In genomic region chr1:53061859-53062714, GRCh38 we compare ENCODE assay signal across 9 cellular contexts. TPM values are rescaled to one million over a fixed set of nuclear protein-coding genes. Genes with fewer than 3 reads are reported as not detected.
DNase-seq lines count a peak whose midpoint lies in the region; TF ChIP-seq lines count a peak whose summit lies in the region.
"Had no signal": no experiment of that assay in that cellular context is flagged by ENCODE, and none has a peak within 500 bp of the region (broad histone marks: within the 10 kb centered on the region; RNA-seq: fewer than 3 reads in every experiment).

PODN (plus strand) TSS chr1:53062213; CDS start chr1:53069856, 7,643 bp downstream.

- dilution Hi-C loops in mammary epithelial cell (cut with HindIII; ENCODE audit: low sequenced_read_pairs) = no loop called here

- WGBS in mammary epithelial cell (ENCODE audit: low coverage, missing lambda C conversion rate) = 0% methylated on average over 1 of the region's 74 CpGs
- WGBS in stomach, 5 donors = 0 to 1% (median 1%) methylated on average over 22 to 74 of the region's 74 CpGs

- no peak for TF ChIP-seq CTCF in mammary epithelial cell (conservative IDR thresholded peaks at IDR 0.05 in 1 of 2, IDR thresholded peaks at IDR 0.05 in 1 of 2; ENCODE audit: extremely low read depth in 1 of 2, insufficient read depth in 1 of 2, low read depth in 1 of 2, low read length in 2 of 2)
- TF ChIP-seq CTCF in stomach (IDR thresholded peaks at IDR 0.05) = no peak

- TF ChIP-seq EP300 in stomach (IDR thresholded peaks at IDR 0.05) = no peak

- DNase-seq in activated CD4-positive, alpha-beta T cell treated with anti-CD3 and anti-CD28 coated beads for 48 hours = peak; percentile 30
- DNase-seq in activated CD4-positive, alpha-beta T cell treated with anti-CD3 and anti-CD28 coated beads, Interleukin-2, amount 50 U/mL, for 4 hours = no peak
- DNase-seq in mammary epithelial cell = no peak
- DNase-seq in left kidney (ENCODE audit: low read depth, low spot score) = peak; percentile 58
- DNase-seq in stomach = no peak
- no peak for DNase-seq in glomerular visceral epithelial cell (ENCODE audit: extremely low spot score)
- DNase-seq in central memory CD4-positive, alpha-beta T cell = no peak
- no peak for DNase-seq in ACHN

- intact Hi-C loops in mammary epithelial cell (cut with micrococcal nuclease) = no loop called here
- intact Hi-C loops in stomach (cut with DNase I; ENCODE audit: low total_unique reads) = no loop called here

- H2AFZ ChIP-seq in mammary epithelial cell (ENCODE audit: low read depth, low read length) = no peak within 1 kb of the TSS

- H3K9me3 ChIP-seq in mammary epithelial cell (replicated peaks; ENCODE audit: insufficient read depth, low read length) = no peaks in the 10 kb centered on the region
- H3K9me3 ChIP-seq in stomach = no peaks in the 10 kb centered on the region

- no peaks in the 10 kb centered on the region for H3K79me2 ChIP-seq in mammary epithelial cell (ENCODE audit: insufficient read depth, low read length)

- H3K27ac ChIP-seq in mammary epithelial cell (ENCODE audit: insufficient read depth, low read depth, low read length) (no peak within 1 kb of the TSS), stomach (peak within 1 kb of the TSS; percentile 30 to 86 (median 77))

- TF ChIP-seq POLR2A in stomach (IDR thresholded peaks at IDR 0.05) = no peak

- peak within 1 kb of the TSS; percentile 46 for H3K4me2 ChIP-seq in mammary epithelial cell (ENCODE audit: insufficient read depth, low read depth, low read length)

- peak within 1 kb of the TSS in 1 of 3 experiments; percentile 28 for H3K4me3 ChIP-seq in mammary epithelial cell (replicated peaks in 1 of 3; ENCODE audit: insufficient read depth in 1 of 3, low read depth in 2 of 3, low read length in 3 of 3)
- peak within 1 kb of the TSS; percentile 66 to 79 (median 68) for H3K4me3 ChIP-seq in stomach

- CTCF ChIA-PET in mammary epithelial cell (lab: Charles Lee; ENCODE audit: low non-redundant PET) = interaction anchor here (0.7 kb wide), 1 partner anchor 78 kb away, joined by 3 read pairs; no protein-coding TSS in a partner anchor

- no TSS peak for BruUV-seq in mammary epithelial cell (replicated peaks; lab: Mats Ljungman, UMichigan)

- in situ Hi-C loops in mammary epithelial cell (cut with MboI; ENCODE audit: low sequenced_read_pairs in 2 of 2) (no loop called here), ACHN (cut with HindIII; ENCODE audit: low pct_ligation_motif_present, low pct_unique_long_range_greater_than_20kb, low sequenced_read_pairs) (no loop called here)

- H3K36me3 ChIP-seq in mammary epithelial cell (ENCODE audit: insufficient read depth, low read length) (no peaks in the 10 kb centered on the region), stomach (no peaks in the 10 kb centered on the region)

- H3K9ac ChIP-seq in mammary epithelial cell (ENCODE audit: insufficient read depth, low read length) = no peak within 1 kb of the TSS

- H3K4me1 ChIP-seq in mammary epithelial cell (ENCODE audit: insufficient read depth, low read length) = peaks cover 3% of the 10 kb centered on the region
- H3K4me1 ChIP-seq in stomach = peaks cover 18 to 56% (median 34%) of the 10 kb centered on the region in 4 donors

- H3K27me3 ChIP-seq in mammary epithelial cell (ENCODE audit: insufficient read depth, low read length) (peaks cover 25% of the 10 kb centered on the region), stomach (peaks cover 0 to 30% (median 22%) of the 10 kb centered on the region in 3 donors)

- no peaks in the 10 kb centered on the region for H4K20me1 ChIP-seq in mammary epithelial cell (ENCODE audit: insufficient read depth, low read length)

RNA-seq across cellular contexts. Expression of gene PODN, which starts in this region (rescaled TPM):
- not detected for total RNA-seq in mammary epithelial cell
- polyA plus RNA-seq in mammary epithelial cell = not detected
- polyA minus RNA-seq in mammary epithelial cell = not detected
- total RNA-seq in stomach = 100 to 1,000 TPM in 3 of 5 donors, 10 to 100 TPM in 2; 19.8 to 356 (median 128) TPM
- polyA plus RNA-seq in stomach = 10 to 100 TPM in 1 of 3 donors, 1 to 10 TPM in 2; 8.3 to 18.4 (median 9.6) TPM
- total RNA-seq: Daoy had no signal

Comparison
In these comparisons a context has a peak if more than half of its experiments do, and no peak if none do; other contexts are left out.
1. RNA of gene PODN (total RNA-seq): 19.8 to 356 TPM in stomach; not detected in mammary epithelial cell; every median in the first group is over 10 times any median in the second.
2. DNase-seq: peak in activated CD4-positive, alpha-beta T cell treated with anti-CD3 and anti-CD28 coated beads for 48 hours (single experiment) and left kidney (single experiment); none in activated CD4-positive, alpha-beta T cell treated with anti-CD3 and anti-CD28 coated beads, Interleukin-2, amount 50 U/mL, for 4 hours (0 of 2), mammary epithelial cell (single experiment), stomach (single experiment), glomerular visceral epithelial cell (single experiment), central memory CD4-positive, alpha-beta T cell (single experiment) and ACHN (single experiment).